In genomic region chr15:59273266-59273665, GRCh38 we compare ENCODE assay signal across 31 cellular contexts.
DNase-seq lines count a peak whose midpoint lies in the region; ATAC-seq and TF ChIP-seq lines count a peak whose summit lies in the region.
"Had no signal": no experiment of that assay in that cellular context is flagged by ENCODE, and none has a peak within 500 bp of the region (broad histone marks: within the 10 kb centered on the region; RNA-seq: fewer than 3 reads in every experiment).

No MANE protein-coding gene starts in this region.

- peak overlapping the region; percentile 85 for H3K27ac Mint-ChIP-seq in T-helper 2 cell treated with Interferon-gamma antibody and Interleukin-4, amounts not matched to agents 5 μg/mL and 100 μg/mL, for 36 hours
- H3K27ac Mint-ChIP-seq in stimulated activated naive B cell treated with anti-CD40 and anti-IgM and Interleukin-4, amounts not matched to agents 10 μg/mL and 1 μg/mL and 100 μg/mL, for 72 hours, result peak overlapping the region; percentile 88

- peaks cover 67% of the 10 kb centered on the region for H3K4me1 Mint-ChIP-seq in T-helper 2 cell treated with Interferon-gamma antibody and Interleukin-4, amounts not matched to agents 5 μg/mL and 100 μg/mL, for 36 hours (ENCODE audit: low read depth)
- peaks cover 34 to 54% of the 10 kb centered on the region in 2 donors for H3K4me1 Mint-ChIP-seq in stimulated activated naive B cell treated with anti-CD40 and anti-IgM and Interleukin-4, amounts not matched to agents 10 μg/mL and 1 μg/mL and 100 μg/mL, for 72 hours

- no peaks in the 10 kb centered on the region for H3K9me3 Mint-ChIP-seq in T-helper 2 cell treated with Interferon-gamma antibody and Interleukin-4, amounts not matched to agents 5 μg/mL and 100 μg/mL, for 36 hours
- H3K9me3 Mint-ChIP-seq in stimulated activated naive B cell treated with anti-CD40 and anti-IgM and Interleukin-4, amounts not matched to agents 10 μg/mL and 1 μg/mL and 100 μg/mL, for 72 hours, result no peaks in the 10 kb centered on the region
- H3K9me3 Mint-ChIP-seq: CD8-positive, alpha-beta memory T cell; neural crest cell had no signal

- no peak overlapping the region for H3K4me3 ChIP-seq in PC-9
- H3K4me3 ChIP-seq in duodenal mucosa (ENCODE audit: low read depth in 1 of 2, low read length in 2 of 2), result peak overlapping the region in 1 of 2 donors; percentile 11
- H3K4me3 ChIP-seq: coronary artery, gastroesophageal sphincter, left ventricle myocardium inferior, right atrium auricular region, spleen, upper lobe of left lung had no signal

- no peak for ATAC-seq in stimulated activated naive B cell treated with anti-CD40 and anti-IgM and Interleukin-4, amounts not matched to agents 10 μg/mL and 1 μg/mL and 100 μg/mL, for 72 hours (replicated peaks)
- ATAC-seq: gastroesophageal sphincter; stimulated activated naive CD8-positive, alpha-beta T cell treated with anti-CD3 and anti-CD28 coated beads, Interleukin-15, Interleukin-2, amounts not matched to agents 100 U/mL and 50 U/mL, for 24 hours had no signal

- peaks cover 73% of the 10 kb centered on the region for H3K4me1 ChIP-seq in PC-9 (replicated peaks; ENCODE audit: insufficient read depth)
- peaks cover 34 to 65% of the 10 kb centered on the region in 2 donors for H3K4me1 ChIP-seq in duodenal mucosa (ENCODE audit: control insufficient read depth in 1 of 2, insufficient read depth in 2 of 2, low read length in 2 of 2)
- H3K4me1 ChIP-seq: gastroesophageal sphincter, parathyroid adenoma, right atrium auricular region, upper lobe of left lung had no signal

- peaks cover 83% of the 10 kb centered on the region for H3K79me2 ChIP-seq in PC-9 (ENCODE audit: low read depth)
- H3K79me2 ChIP-seq: parathyroid adenoma had no signal

- peak overlapping the region; percentile 56 for H3K4me3 Mint-ChIP-seq in T-helper 2 cell treated with Interferon-gamma antibody and Interleukin-4, amounts not matched to agents 5 μg/mL and 100 μg/mL, for 36 hours
- H3K4me3 Mint-ChIP-seq in stimulated activated naive B cell treated with anti-CD40 and anti-IgM and Interleukin-4, amounts not matched to agents 10 μg/mL and 1 μg/mL and 100 μg/mL, for 72 hours, result peak overlapping the region in 1 of 2 donors; percentile 61
- H3K4me3 Mint-ChIP-seq: CD8-positive, alpha-beta memory T cell; neural crest cell had no signal

- H3K27ac ChIP-seq in PC-9 (peak overlapping the region; percentile 98), duodenal mucosa (ENCODE audit: low read depth, low read length) (peak overlapping the region; percentile 7)
- H3K27ac ChIP-seq: coronary artery, gastroesophageal sphincter, left ventricle myocardium inferior, parathyroid adenoma, right atrium auricular region, RWPE1, spleen, upper lobe of left lung had no signal

- H4K20me1 ChIP-seq in PC-9 (ENCODE audit: insufficient read depth), result no peaks in the 10 kb centered on the region

- H3K9me2 ChIP-seq in PC-9 (ENCODE audit: insufficient read depth), result no peaks in the 10 kb centered on the region

- no TSS peak for BruUV-seq in PC-9 (replicated peaks; lab: Mats Ljungman, UMichigan)

- H3K36me3 Mint-ChIP-seq in T-helper 2 cell treated with Interferon-gamma antibody and Interleukin-4, amounts not matched to agents 5 μg/mL and 100 μg/mL, for 36 hours (ENCODE audit: low read depth), result peaks cover 17% of the 10 kb centered on the region
- peaks cover 31 to 57% of the 10 kb centered on the region in 2 donors for H3K36me3 Mint-ChIP-seq in stimulated activated naive B cell treated with anti-CD40 and anti-IgM and Interleukin-4, amounts not matched to agents 10 μg/mL and 1 μg/mL and 100 μg/mL, for 72 hours
- H3K36me3 Mint-ChIP-seq: CD8-positive, alpha-beta memory T cell had no signal

- peaks cover 74% of the 10 kb centered on the region for H3F3A ChIP-seq in PC-9 (ENCODE audit: insufficient read depth, low read depth)

- H3K27me3 Mint-ChIP-seq in T-helper 2 cell treated with Interferon-gamma antibody and Interleukin-4, amounts not matched to agents 5 μg/mL and 100 μg/mL, for 36 hours (ENCODE audit: low read depth), result peaks cover 18% of the 10 kb centered on the region
- no peaks in the 10 kb centered on the region for H3K27me3 Mint-ChIP-seq in stimulated activated naive B cell treated with anti-CD40 and anti-IgM and Interleukin-4, amounts not matched to agents 10 μg/mL and 1 μg/mL and 100 μg/mL, for 72 hours

- H2AFZ ChIP-seq in PC-9, result no peak overlapping the region
- H2AFZ ChIP-seq: parathyroid adenoma had no signal

- no peak overlapping the region for H3K9ac ChIP-seq in duodenal mucosa (ENCODE audit: low read depth in 1 of 2, low read length in 2 of 2)
- H3K9ac ChIP-seq: parathyroid adenoma had no signal

- no peak for DNase-seq in T-helper 2 cell treated with Interferon-gamma antibody and Interleukin-4, amounts not matched to agents 5 μg/mL and 100 μg/mL, for 36 hours (ENCODE audit: low spot score)
- no peak for DNase-seq in T-helper 2 cell
- DNase-seq in PC-9, result no peak
- no peak for DNase-seq in stimulated activated naive B cell treated with anti-CD40 and anti-IgM and Interleukin-4, amounts not matched to agents 10 μg/mL and 1 μg/mL and 100 μg/mL, for 72 hours
- DNase-seq in anterior cingulate cortex (lab: John Stamatoyannopoulos, UW), result no peak
- no peak for DNase-seq in HEK293T (ENCODE audit: extremely low spot score)
- no peak for DNase-seq in stimulated activated CD8-positive, alpha-beta memory T cell treated with anti-CD3 and anti-CD28 coated beads, Interleukin-4, amount 100 ng/mL, for 48 hours
- DNase-seq: activated CD4-positive, alpha-beta T cell treated with anti-CD3 and anti-CD28 coated beads, Interleukin-2, amount 50 U/mL, for 4 hours; AML-193; amygdala; CD8-positive, alpha-beta memory T cell; DND-41; hypothalamus; Karpas-422; left ventricle myocardium inferior; midbrain; NCI-H1048; NCI-H187 treated with DMSO at 0.1 percent for 48 hours; NCI-H526 treated with DMSO at 0.1 percent for 48 hours; spleen; stimulated activated CD4-positive, alpha-beta T cell treated with anti-CD3 and anti-CD28 coated beads, Interleukin-4, amount 100 ng/mL, for 1 hour; stimulated activated naive CD8-positive, alpha-beta T cell treated with anti-CD3 and anti-CD28 coated beads, Interleukin-15, Interleukin-2, amounts not matched to agents 100 U/mL and 50 U/mL, for 24 hours; T-helper 9 cell; upper lobe of left lung had no signal

- CTCF ChIA-PET in PC-9 (lab: Charles Lee), result no interaction called here
- CTCF ChIA-PET in HEK293T (lab: Yijun Ruan, JAX), result no interaction called here

- no peaks in the 10 kb centered on the region; the same call in 1 of the 2 replicates for H3K9me3 ChIP-seq in PC-9 (ENCODE audit: insufficient read depth, low read depth)
- H3K9me3 ChIP-seq in duodenal mucosa (ENCODE audit: control insufficient read depth in 1 of 2, low read length in 2 of 2), result no peaks in the 10 kb centered on the region
- H3K9me3 ChIP-seq: gastroesophageal sphincter, left ventricle myocardium inferior, right atrium auricular region, spleen, upper lobe of left lung had no signal

- no peak for TF ChIP-seq CTCF in PC-9 (conservative IDR thresholded peaks at IDR 0.05)

- peak overlapping the region; percentile 65; the same call in 1 of the 2 replicates for H3K4me2 ChIP-seq in PC-9

- intact Hi-C loops in PC-9 (cut with micrococcal nuclease; ENCODE audit: unreplicated experiment), result no loop called here

- H3K27me3 ChIP-seq in PC-9 (ENCODE audit: insufficient read depth, low read depth), result no peaks in the 10 kb centered on the region
- no peaks in the 10 kb centered on the region for H3K27me3 ChIP-seq in duodenal mucosa (ENCODE audit: control insufficient read depth in 1 of 2, insufficient read depth in 2 of 2, low read length in 2 of 2)
- H3K27me3 ChIP-seq: gastroesophageal sphincter, right atrium auricular region, spleen, upper lobe of left lung had no signal

- H3K36me3 ChIP-seq in PC-9 (ENCODE audit: low read depth), result peaks cover 5% of the 10 kb centered on the region
- peaks cover 0 to 3% of the 10 kb centered on the region in 2 donors for H3K36me3 ChIP-seq in duodenal mucosa (ENCODE audit: control insufficient read depth in 1 of 2, insufficient read depth in 2 of 2, low read length in 2 of 2)
- H3K36me3 ChIP-seq: right atrium auricular region, upper lobe of left lung had no signal

- POLR2A ChIA-PET in PC-9 (lab: Charles Lee; ENCODE audit: unreplicated experiment) (interaction anchor here (0.6 kb wide), 1 partner anchor 16 kb away, joined by 4 read pairs; no protein-coding TSS in a partner anchor), HEK293T (lab: Yijun Ruan, JAX) (no interaction called here)

TF ChIP-seq in HEK293T, 16 proteins besides CTCF, POLR2A, EP300 and RAD21:
- TF ChIP-seq ELF4 (IDR thresholded peaks at IDR 0.05) (no peak), TARDBP (IDR thresholded peaks at IDR 0.05) (no peak), FOXM1 (IDR thresholded peaks at IDR 0.05; ENCODE audit: borderline replicate concordance) (no peak), NFRKB (IDR thresholded peaks at IDR 0.05) (no peak), HDGF (IDR thresholded peaks at IDR 0.05; ENCODE audit: borderline replicate concordance) (no peak), ARNT (IDR thresholded peaks at IDR 0.05) (no peak), PKNOX1 (IDR thresholded peaks at IDR 0.05) (no peak), LEF1 (IDR thresholded peaks at IDR 0.05; ENCODE audit: borderline replicate concordance) (no peak)
TF ChIP-seq in HEK293T: peak in this region for 0.
